In the genomic region with DNA sequence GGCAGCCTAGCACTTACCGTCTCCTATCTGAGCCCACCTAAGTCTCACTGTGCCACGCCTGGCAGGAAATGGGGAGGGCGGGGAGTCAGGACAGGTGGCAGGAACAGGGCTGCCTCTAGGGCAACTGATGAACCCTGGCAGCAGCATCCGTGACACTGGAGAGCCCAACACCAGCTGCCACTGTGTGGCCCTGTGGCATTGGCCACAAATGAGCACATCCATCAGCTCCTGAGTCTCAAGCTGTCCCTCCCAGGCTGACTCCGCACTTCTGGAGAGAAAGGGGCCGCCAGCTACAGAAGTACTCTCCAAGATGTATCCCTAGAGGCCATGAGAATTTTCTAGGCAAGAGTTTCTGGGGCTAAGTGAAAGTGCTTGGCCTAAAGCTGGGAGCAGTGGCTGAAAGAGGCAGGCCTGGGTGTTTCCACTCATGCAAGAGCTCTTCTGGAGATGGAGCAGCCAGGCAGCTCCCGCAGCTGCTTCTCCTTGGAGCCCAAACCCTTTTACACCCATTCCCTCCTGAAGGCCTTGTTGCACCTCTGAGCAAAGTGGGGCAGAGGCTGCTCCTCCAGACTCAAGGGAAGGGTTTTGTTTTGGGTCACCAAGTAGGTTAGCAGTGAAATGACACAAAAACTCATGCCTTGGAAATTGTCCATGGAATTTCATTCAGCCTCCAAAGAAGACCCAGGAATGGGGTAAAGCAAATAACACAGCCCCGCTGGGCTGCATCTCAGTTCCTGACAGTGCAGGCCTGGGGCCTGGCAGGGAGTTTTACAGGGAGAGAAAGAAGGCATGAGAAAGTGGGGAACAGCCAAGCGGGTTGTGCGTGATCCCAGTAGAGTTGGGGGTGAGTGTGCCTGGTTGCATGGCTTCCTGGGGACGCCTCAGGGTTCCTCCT, we compare ENCODE assay signal across 17 cellular contexts. TPM values are rescaled to one million over a fixed set of nuclear protein-coding genes. Genes with fewer than 3 reads are reported as not detected.
DNase-seq lines count a peak whose midpoint lies in the region; ATAC-seq and TF ChIP-seq lines count a peak whose summit lies in the region.
"Had no signal": no experiment of that assay in that cellular context is flagged by ENCODE, and none has a peak within 500 bp of the region (broad histone marks: within the 10 kb centered on the region; RNA-seq: fewer than 3 reads in every experiment).

No MANE protein-coding gene starts in this region.

- no peaks in the 10 kb centered on the region for H3K79me2 ChIP-seq in GM23338 (replicated peaks; ENCODE audit: insufficient read depth)
- no peaks in the 10 kb centered on the region for H3K79me2 ChIP-seq in smooth muscle cell (ENCODE audit: low read depth)

- 93% methylated on average over 11 of the region's 11 CpGs for WGBS in smooth muscle cell (ENCODE audit: low lambda C conversion rate)

- H3K36me3 Mint-ChIP-seq in GM23338 (ENCODE audit: low read depth), result no peaks in the 10 kb centered on the region
- H3K36me3 Mint-ChIP-seq in chondrocyte (ENCODE audit: low read depth), result no peaks in the 10 kb centered on the region
- H3K36me3 Mint-ChIP-seq in memory B cell, result no peaks in the 10 kb centered on the region
- H3K36me3 Mint-ChIP-seq: activated naive CD4-positive, alpha-beta T cell treated with anti-CD3 and anti-CD28 coated beads, Interleukin-2, amount 50 U/mL, for 24 hours; IgD-negative memory B cell; stimulated activated effector memory CD8-positive, alpha-beta T cell treated with anti-CD3 and anti-CD28 coated beads, Interleukin-12 subunit alpha, Interleukin-12 subunit beta, amount 100 ng/mL, for 72 hours had no signal

- H3K27ac ChIP-seq in GM23338 (ENCODE audit: low read depth), result no peak overlapping the region
- H3K27ac ChIP-seq in subcutaneous abdominal adipose tissue (ENCODE audit: low read depth, low read length), result peak overlapping the region; percentile 90
- H3K27ac ChIP-seq in smooth muscle cell (ENCODE audit: low read depth), result no peak overlapping the region

- H4K20me1 ChIP-seq in GM23338 (replicated peaks; ENCODE audit: insufficient read depth) (no peaks in the 10 kb centered on the region), smooth muscle cell (ENCODE audit: low read depth) (peaks cover 36% of the 10 kb centered on the region)

- no peaks in the 10 kb centered on the region for H3K9me2 ChIP-seq in GM23338 (ENCODE audit: insufficient read depth)

- no peak overlapping the region for H3K4me2 ChIP-seq in GM23338
- no peak overlapping the region for H3K4me2 ChIP-seq in smooth muscle cell

- H3K27me3 ChIP-seq in GM23338 (ENCODE audit: insufficient read depth), result no peaks in the 10 kb centered on the region
- no peaks in the 10 kb centered on the region for H3K27me3 ChIP-seq in subcutaneous abdominal adipose tissue (ENCODE audit: control insufficient read depth in 5 of 5, insufficient read depth in 4 of 5, low read length in 5 of 5)
- H3K27me3 ChIP-seq in smooth muscle cell (ENCODE audit: low read depth), result no peaks in the 10 kb centered on the region
- H3K27me3 ChIP-seq: cardiac muscle cell had no signal

- no peak overlapping the region for H3K4me3 ChIP-seq in GM23338
- peak overlapping the region in 1 of 5 donors; percentile 0 for H3K4me3 ChIP-seq in subcutaneous abdominal adipose tissue (ENCODE audit: low read depth in 1 of 5, low read length in 5 of 5)
- no peak overlapping the region for H3K4me3 ChIP-seq in smooth muscle cell
- H3K4me3 ChIP-seq: cardiac muscle cell had no signal

- H3K27ac Mint-ChIP-seq in GM23338 (peak overlapping the region; percentile 78), chondrocyte (ENCODE audit: unreplicated experiment) (peak overlapping the region; percentile 57), memory B cell (peak overlapping the region; percentile 35)
- H3K27ac Mint-ChIP-seq: activated CD4-positive, alpha-beta T cell treated with anti-CD3 and anti-CD28 coated beads for 36 hours; activated naive CD4-positive, alpha-beta T cell treated with anti-CD3 and anti-CD28 coated beads, Interleukin-2, amount 50 U/mL, for 24 hours; IgD-negative memory B cell; stimulated activated effector memory CD8-positive, alpha-beta T cell treated with anti-CD3 and anti-CD28 coated beads, Interleukin-12 subunit alpha, Interleukin-12 subunit beta, amount 100 ng/mL, for 72 hours had no signal

- H3K4me3 Mint-ChIP-seq in GM23338, result no peak overlapping the region; the same call in 2 of the 3 replicates
- no peak overlapping the region for H3K4me3 Mint-ChIP-seq in chondrocyte (ENCODE audit: unreplicated experiment)
- H3K4me3 Mint-ChIP-seq in memory B cell, result no peak overlapping the region
- H3K4me3 Mint-ChIP-seq: activated CD4-positive, alpha-beta T cell treated with anti-CD3 and anti-CD28 coated beads for 36 hours; activated naive CD4-positive, alpha-beta T cell treated with anti-CD3 and anti-CD28 coated beads, Interleukin-2, amount 50 U/mL, for 24 hours; CD14-positive monocyte; IgD-negative memory B cell; naive thymus-derived CD4-positive, alpha-beta T cell; stimulated activated effector memory CD8-positive, alpha-beta T cell treated with anti-CD3 and anti-CD28 coated beads, Interleukin-12 subunit alpha, Interleukin-12 subunit beta, amount 100 ng/mL, for 72 hours had no signal

- H3K9me3 Mint-ChIP-seq in GM23338, result no peaks in the 10 kb centered on the region
- H3K9me3 Mint-ChIP-seq in chondrocyte (ENCODE audit: low read depth), result no peaks in the 10 kb centered on the region
- no peaks in the 10 kb centered on the region for H3K9me3 Mint-ChIP-seq in memory B cell
- H3K9me3 Mint-ChIP-seq: activated naive CD4-positive, alpha-beta T cell treated with anti-CD3 and anti-CD28 coated beads, Interleukin-2, amount 50 U/mL, for 24 hours; CD14-positive monocyte; IgD-negative memory B cell; naive thymus-derived CD4-positive, alpha-beta T cell; stimulated activated effector memory CD8-positive, alpha-beta T cell treated with anti-CD3 and anti-CD28 coated beads, Interleukin-12 subunit alpha, Interleukin-12 subunit beta, amount 100 ng/mL, for 72 hours had no signal

- H3K4me1 ChIP-seq in GM23338 (ENCODE audit: insufficient read depth), result no peaks in the 10 kb centered on the region; the same call in 1 of the 2 replicates
- peaks cover 41 to 99% (median 96%) of the 10 kb centered on the region in 5 donors for H3K4me1 ChIP-seq in subcutaneous abdominal adipose tissue (ENCODE audit: control insufficient read depth in 5 of 5, insufficient read depth in 5 of 5, low read length in 5 of 5)
- H3K4me1 ChIP-seq in smooth muscle cell (ENCODE audit: low read depth), result no peaks in the 10 kb centered on the region

- H3K4me1 Mint-ChIP-seq in GM23338, result peaks cover 17% of the 10 kb centered on the region
- H3K4me1 Mint-ChIP-seq in chondrocyte (ENCODE audit: low read depth), result peaks cover 31% of the 10 kb centered on the region
- peaks cover 3% of the 10 kb centered on the region for H3K4me1 Mint-ChIP-seq in memory B cell
- H3K4me1 Mint-ChIP-seq: activated CD4-positive, alpha-beta T cell treated with anti-CD3 and anti-CD28 coated beads for 36 hours; activated naive CD4-positive, alpha-beta T cell treated with anti-CD3 and anti-CD28 coated beads, Interleukin-2, amount 50 U/mL, for 24 hours had no signal

- H3K27me3 Mint-ChIP-seq in GM23338 (ENCODE audit: insufficient read depth, low read depth, poor library complexity) (peaks cover 9% of the 10 kb centered on the region), chondrocyte (ENCODE audit: low read depth) (no peaks in the 10 kb centered on the region), memory B cell (no peaks in the 10 kb centered on the region)
- H3K27me3 Mint-ChIP-seq: activated CD4-positive, alpha-beta T cell treated with anti-CD3 and anti-CD28 coated beads for 36 hours; activated naive CD4-positive, alpha-beta T cell treated with anti-CD3 and anti-CD28 coated beads, Interleukin-2, amount 50 U/mL, for 24 hours; IgD-negative memory B cell; naive thymus-derived CD4-positive, alpha-beta T cell had no signal

- H3K36me3 ChIP-seq in GM23338 (ENCODE audit: insufficient read depth), result no peaks in the 10 kb centered on the region
- no peaks in the 10 kb centered on the region for H3K36me3 ChIP-seq in subcutaneous abdominal adipose tissue (ENCODE audit: control insufficient read depth in 5 of 5, insufficient read depth in 5 of 5, low read length in 5 of 5)
- H3K36me3 ChIP-seq in smooth muscle cell (ENCODE audit: low read depth), result no peaks in the 10 kb centered on the region
- H3K36me3 ChIP-seq: cardiac muscle cell had no signal

- H3K9ac ChIP-seq in subcutaneous abdominal adipose tissue (ENCODE audit: low read length in 5 of 5), result peak overlapping the region in 2 of 5 donors; percentile 43 to 77
- no peak overlapping the region for H3K9ac ChIP-seq in smooth muscle cell (ENCODE audit: low read depth)

- H2AFZ ChIP-seq in GM23338, result no peak overlapping the region
- H2AFZ ChIP-seq in smooth muscle cell (ENCODE audit: low read depth), result no peak overlapping the region

- no peaks in the 10 kb centered on the region for H3F3A ChIP-seq in GM23338 (replicated peaks; ENCODE audit: low read depth)
- no peaks in the 10 kb centered on the region for H3F3A ChIP-seq in smooth muscle cell (ENCODE audit: low read depth)

- ATAC-seq in GM23338 (no peak), memory B cell (ENCODE audit: low read depth) (no peak)
- ATAC-seq: activated CD4-positive, alpha-beta T cell treated with anti-CD3 and anti-CD28 coated beads for 36 hours; naive thymus-derived CD4-positive, alpha-beta T cell; stimulated activated effector memory CD8-positive, alpha-beta T cell treated with anti-CD3 and anti-CD28 coated beads, Interleukin-12 subunit alpha, Interleukin-12 subunit beta, amount 100 ng/mL, for 72 hours had no signal

- TF ChIP-seq CTCF in GM23338 (conservative IDR thresholded peaks at IDR 0.05; ENCODE audit: low read depth in 2 of 2) (no peak), chondrocyte (IDR thresholded peaks at IDR 0.05) (no peak), smooth muscle cell (IDR thresholded peaks at IDR 0.05; ENCODE audit: borderline replicate concordance, insufficient read depth, poor library complexity, severe bottlenecking) (no peak)

- no peaks in the 10 kb centered on the region for H3K9me3 ChIP-seq in subcutaneous abdominal adipose tissue (ENCODE audit: control insufficient read depth in 5 of 5, low read length in 5 of 5)
- H3K9me3 ChIP-seq in smooth muscle cell (replicated peaks; ENCODE audit: low read depth), result no peaks in the 10 kb centered on the region

- no peak for DNase-seq in GM23338 (ENCODE audit: low spot score)
- no peak for DNase-seq in chondrocyte (ENCODE audit: low spot score)
- no peak for DNase-seq in memory B cell (ENCODE audit: low spot score in 2 of 2)
- DNase-seq in EL, result no peak
- no peak for DNase-seq in smooth muscle cell (lab: John Stamatoyannopoulos, UW; ENCODE audit: unreplicated experiment)
- no peak for DNase-seq in ecto neural progenitor cell (ENCODE audit: low spot score)
- DNase-seq: activated CD4-positive, alpha-beta T cell treated with anti-CD3 and anti-CD28 coated beads for 36 hours; MV-4-11; naive thymus-derived CD4-positive, alpha-beta T cell; NK-92 treated with Interleukin-12 subunit alpha and Interleukin-12 subunit beta, amount 100 ng/mL, for 24 hours; T-helper 9 cell had no signal

TF ChIP-seq in GM23338, 12 proteins besides CTCF, POLR2A, EP300 and RAD21:
- TF ChIP-seq POLR2AphosphoS5 (IDR thresholded peaks at IDR 0.05; ENCODE audit: low read depth), result no peak

RNA-seq across cellular contexts. Expression of gene PEMT, which starts 25.8 kb away (rescaled TPM):
- total RNA-seq in GM23338 (2014; rRNA removed; shearing (Covaris generic)), result 46.0 and 54.8 TPM in 2 replicates
- polyA plus RNA-seq in GM23338 (2016; fragmentation: Nextera tagmentation; extraction: Ambion mirVana) (55.2 and 62.7 TPM in 2 replicates), smooth muscle cell (69.4 and 69.9 TPM in 2 replicates)
- total RNA-seq in chondrocyte (27.5 to 33.8 TPM (median 31.1 TPM) in 3 replicates), smooth muscle cell (39.0 and 43.8 TPM in 2 replicates)
